Comparison of ENCODE assay signal across 13 cellular contexts in the genomic region with DNA sequence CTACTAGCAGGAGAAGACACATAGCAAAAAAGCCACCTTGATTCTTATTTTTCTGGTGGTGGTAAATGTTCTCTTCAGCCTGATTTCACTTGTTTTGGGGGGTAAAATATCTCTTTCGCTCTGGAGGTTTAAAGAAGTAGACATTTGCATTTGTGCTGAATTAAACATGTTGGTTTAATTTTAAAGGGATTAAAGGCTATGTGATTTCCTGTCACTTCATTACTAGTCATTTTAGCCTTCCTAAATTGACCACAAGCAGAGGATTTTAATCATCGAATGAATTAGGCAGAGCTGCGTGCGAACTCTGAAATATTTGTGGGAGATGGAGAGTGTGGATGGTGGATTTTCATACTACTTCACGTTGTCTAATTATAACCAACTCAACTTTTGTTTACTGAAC. TPM values are rescaled to one million over a fixed set of nuclear protein-coding genes. Genes with fewer than 3 reads are reported as not detected.
DNase-seq lines count a peak whose midpoint lies in the region; ATAC-seq and TF ChIP-seq lines count a peak whose summit lies in the region.
"Had no signal": no experiment of that assay in that cellular context is flagged by ENCODE, and none has a peak within 500 bp of the region (broad histone marks: within the 10 kb centered on the region; RNA-seq: fewer than 3 reads in every experiment).

No MANE protein-coding gene starts in this region.

- peaks cover 16% of the 10 kb centered on the region; the same call in 1 of the 2 replicates for H3K79me2 ChIP-seq in H9 (ENCODE audit: insufficient read depth, low read length)

- peak overlapping the region; percentile 67 for H3K4me3 Mint-ChIP-seq in activated CD4-positive, alpha-beta T cell treated with anti-CD3 and anti-CD28 coated beads, Interleukin-2, amount 10 ng/mL, durations not matched to agents 24 days and 14 days
- H3K4me3 Mint-ChIP-seq in H9 = no peak overlapping the region
- peak overlapping the region; percentile 51 for H3K4me3 Mint-ChIP-seq in activated T-helper 1 cell treated with anti-CD3 and anti-CD28 coated beads, Interleukin-12 subunit alpha, Interleukin-12 subunit beta, Interleukin-2, Interleukin-4 antibody, amounts not matched to agents 30 ng/mL and 10 ng/mL and 1 ng/mL, durations not matched to agents 14 hours and 24 hours and 36 hours
- peak overlapping the region in 9 of 10 donors; percentile 9 to 87 (median 34) for H3K4me3 Mint-ChIP-seq in naive thymus-derived CD4-positive, alpha-beta T cell
- H3K4me3 Mint-ChIP-seq: nephron progenitor cell had no signal

- no peaks in the 10 kb centered on the region; the same call in none of the 2 replicates for H3K27me3 ChIP-seq in H9 (ENCODE audit: insufficient read depth, low read length)
- no peaks in the 10 kb centered on the region for H3K27me3 ChIP-seq in naive thymus-derived CD4-positive, alpha-beta T cell (ENCODE audit: control insufficient read depth in 2 of 2, insufficient read depth in 2 of 2, low read length in 2 of 2)

- H3K9me3 ChIP-seq in H9 (ENCODE audit: control insufficient read depth, low read depth, low read length) = no peaks in the 10 kb centered on the region
- H3K9me3 ChIP-seq in naive thymus-derived CD4-positive, alpha-beta T cell (ENCODE audit: control insufficient read depth in 2 of 3, low read length in 3 of 3) = no peaks in the 10 kb centered on the region
- H3K9me3 ChIP-seq: thoracic aorta had no signal

- ATAC-seq in naive thymus-derived CD4-positive, alpha-beta T cell = no peak
- ATAC-seq in HG03469 (IDR thresholded peaks at IDR 0.05; ENCODE audit: unreplicated experiment) = no peak

- H3K36me3 Mint-ChIP-seq in activated CD4-positive, alpha-beta T cell treated with anti-CD3 and anti-CD28 coated beads, Interleukin-2, amount 10 ng/mL, durations not matched to agents 24 days and 14 days (ENCODE audit: low read depth) = peaks cover 12% of the 10 kb centered on the region
- H3K36me3 Mint-ChIP-seq in H9 (ENCODE audit: insufficient read depth in 1 of 3, low read depth in 3 of 3) = no peaks in the 10 kb centered on the region
- peaks cover 9% of the 10 kb centered on the region for H3K36me3 Mint-ChIP-seq in activated T-helper 1 cell treated with anti-CD3 and anti-CD28 coated beads, Interleukin-12 subunit alpha, Interleukin-12 subunit beta, Interleukin-2, Interleukin-4 antibody, amounts not matched to agents 30 ng/mL and 10 ng/mL and 1 ng/mL, durations not matched to agents 14 hours and 24 hours and 36 hours (ENCODE audit: low read depth)
- peaks cover 0 to 5% (median 4%) of the 10 kb centered on the region in 5 donors for H3K36me3 Mint-ChIP-seq in naive thymus-derived CD4-positive, alpha-beta T cell

- peaks cover 2% of the 10 kb centered on the region for H3K27me3 Mint-ChIP-seq in activated CD4-positive, alpha-beta T cell treated with anti-CD3 and anti-CD28 coated beads, Interleukin-2, amount 10 ng/mL, durations not matched to agents 24 days and 14 days
- H3K27me3 Mint-ChIP-seq in H9 (ENCODE audit: low read depth) = peaks cover 11% of the 10 kb centered on the region
- no peaks in the 10 kb centered on the region for H3K27me3 Mint-ChIP-seq in activated T-helper 1 cell treated with anti-CD3 and anti-CD28 coated beads, Interleukin-12 subunit alpha, Interleukin-12 subunit beta, Interleukin-2, Interleukin-4 antibody, amounts not matched to agents 30 ng/mL and 10 ng/mL and 1 ng/mL, durations not matched to agents 14 hours and 24 hours and 36 hours (ENCODE audit: insufficient read depth)
- peaks cover 0 to 7% (median 0%) of the 10 kb centered on the region in 5 donors for H3K27me3 Mint-ChIP-seq in naive thymus-derived CD4-positive, alpha-beta T cell

- no peak overlapping the region for H4K91ac ChIP-seq in H9 (ENCODE audit: insufficient read length, low read depth, low read length)

- intact Hi-C loops in activated CD4-positive, alpha-beta T cell treated with anti-CD3 and anti-CD28 coated beads, Interleukin-2, amount 10 ng/mL, durations not matched to agents 24 days and 14 days (cut with micrococcal nuclease) = loop anchor here (5.0 to 10.0 kb wide), 4 partner anchors 200 to 337 kb away; partner anchors contain the start of gene ZCCHC9
- intact Hi-C loops in activated T-helper 1 cell treated with anti-CD3 and anti-CD28 coated beads, Interleukin-12 subunit alpha, Interleukin-12 subunit beta, Interleukin-2, Interleukin-4 antibody, amounts not matched to agents 30 ng/mL and 10 ng/mL and 1 ng/mL, durations not matched to agents 14 hours and 24 hours and 36 hours (cut with micrococcal nuclease) = loop anchor here (5.0 kb wide), 1 partner anchor 332 kb away; no protein-coding TSS in a partner anchor
- intact Hi-C loops in naive thymus-derived CD4-positive, alpha-beta T cell (cut with micrococcal nuclease) = loop anchor here (5.0 to 10.0 kb wide), 2 partner anchors 127 to 200 kb away; no protein-coding TSS in a partner anchor

- H3K4me1 ChIP-seq in H9 (ENCODE audit: insufficient read depth, low read length) = peaks cover 5% of the 10 kb centered on the region; the same call in 1 of the 2 replicates
- H3K4me1 ChIP-seq in naive thymus-derived CD4-positive, alpha-beta T cell (ENCODE audit: control insufficient read depth in 2 of 2, insufficient read depth in 2 of 2, low read length in 2 of 2) = peaks cover 8 to 11% of the 10 kb centered on the region in 2 donors

- CTCF ChIA-PET in naive thymus-derived CD4-positive, alpha-beta T cell (lab: Charles Lee) = no interaction called here

- H2BK20ac ChIP-seq in H9 (ENCODE audit: low read depth, low read length, poor library complexity, severe bottlenecking) = no peak overlapping the region

- no peaks in the 10 kb centered on the region for H3K36me3 ChIP-seq in naive thymus-derived CD4-positive, alpha-beta T cell (ENCODE audit: control insufficient read depth in 2 of 3, insufficient read depth in 3 of 3, low read length in 3 of 3)
- H3K36me3 ChIP-seq: thoracic aorta had no signal

- H4K20me1 ChIP-seq in H9 (ENCODE audit: control insufficient read depth, insufficient read depth, insufficient read length) = no peaks in the 10 kb centered on the region

- H3K27ac ChIP-seq in H9 (ENCODE audit: insufficient read length, low read depth, low read length) = no peak overlapping the region
- no peak overlapping the region for H3K27ac ChIP-seq in naive thymus-derived CD4-positive, alpha-beta T cell (ENCODE audit: low read depth, low read length)

- peaks cover 11% of the 10 kb centered on the region for H3K23me2 ChIP-seq in H9 (ENCODE audit: insufficient read length, low read depth, low read length, poor library complexity, severe bottlenecking)

- no peak overlapping the region for H3K14ac ChIP-seq in H9 (ENCODE audit: insufficient read depth, low read length)

- H3K4me3 ChIP-seq in naive thymus-derived CD4-positive, alpha-beta T cell (ENCODE audit: low read length) = no peak overlapping the region
- H3K4me3 ChIP-seq: thoracic aorta had no signal

- DNase-seq in activated CD4-positive, alpha-beta T cell treated with anti-CD3 and anti-CD28 coated beads, Interleukin-2, amount 10 ng/mL, durations not matched to agents 24 days and 14 days = no peak
- DNase-seq in activated CD4-positive, alpha-beta T cell treated with anti-CD3 and anti-CD28 coated beads, Interleukin-2, amount 50 U/mL, for 4 hours = no peak
- DNase-seq in H9 = no peak
- no peak for DNase-seq in activated T-helper 1 cell treated with anti-CD3 and anti-CD28 coated beads, Interleukin-12 subunit alpha, Interleukin-12 subunit beta, Interleukin-2, Interleukin-4 antibody, amounts not matched to agents 30 ng/mL and 10 ng/mL and 1 ng/mL, durations not matched to agents 14 hours and 24 hours and 36 hours (ENCODE audit: low spot score)
- no peak for DNase-seq in naive thymus-derived CD4-positive, alpha-beta T cell
- no peak for DNase-seq in 8988T
- no peak for DNase-seq in NCI-H1048 (lab: John Stamatoyannopoulos, UW)
- DNase-seq: DMS153, NCI-H1436 treated with DMSO at 0.1 percent for 48 hours, NCI-H524, nephron progenitor cell had no signal

- H3K18ac ChIP-seq in H9 (ENCODE audit: insufficient read length, low read depth, low read length) = no peak overlapping the region

- no peak overlapping the region for H3T11ph ChIP-seq in H9 (ENCODE audit: low read length)

- no peaks in the 10 kb centered on the region for H3K79me1 ChIP-seq in H9 (ENCODE audit: insufficient read depth, low read depth, low read length, poor library complexity, severe bottlenecking)

- H3K9ac ChIP-seq in H9 (ENCODE audit: extremely low read depth, insufficient read length, low read length) = no peak overlapping the region

- WGBS in H9 (ENCODE audit: extremely low coverage, insufficient read length, low lambda C conversion rate) = no CpG with 5 or more reads among the region's 5 CpGs

- H3K4me1 Mint-ChIP-seq in activated CD4-positive, alpha-beta T cell treated with anti-CD3 and anti-CD28 coated beads, Interleukin-2, amount 10 ng/mL, durations not matched to agents 24 days and 14 days = peaks cover 38% of the 10 kb centered on the region
- peaks cover 38 to 44% of the 10 kb centered on the region in 2 experiments for H3K4me1 Mint-ChIP-seq in H9
- peaks cover 51% of the 10 kb centered on the region for H3K4me1 Mint-ChIP-seq in activated T-helper 1 cell treated with anti-CD3 and anti-CD28 coated beads, Interleukin-12 subunit alpha, Interleukin-12 subunit beta, Interleukin-2, Interleukin-4 antibody, amounts not matched to agents 30 ng/mL and 10 ng/mL and 1 ng/mL, durations not matched to agents 14 hours and 24 hours and 36 hours (ENCODE audit: low read depth)
- H3K4me1 Mint-ChIP-seq in naive thymus-derived CD4-positive, alpha-beta T cell = peaks cover 27 to 72% (median 59%) of the 10 kb centered on the region in 7 donors

- no peak overlapping the region for H3K23ac ChIP-seq in H9 (ENCODE audit: insufficient read length, low read depth, low read length)

- no peak overlapping the region for H2BK5ac ChIP-seq in H9 (ENCODE audit: insufficient read length, low read length)

- H2AFZ ChIP-seq in H9 (ENCODE audit: low read length) = no peak overlapping the region

- no peak overlapping the region for H2BK12ac ChIP-seq in H9 (ENCODE audit: insufficient read length, low read depth, low read length)

- H2BK120ac ChIP-seq in H9 (ENCODE audit: low read depth, low read length, poor library complexity, severe bottlenecking) = no peak overlapping the region

- TF ChIP-seq CTCF in H9 (conservative IDR thresholded peaks at IDR 0.05) = no peak

- no peak overlapping the region for H4K5ac ChIP-seq in H9 (ENCODE audit: insufficient read length, low read depth, low read length)

- H3K9me3 Mint-ChIP-seq in activated CD4-positive, alpha-beta T cell treated with anti-CD3 and anti-CD28 coated beads, Interleukin-2, amount 10 ng/mL, durations not matched to agents 24 days and 14 days = no peaks in the 10 kb centered on the region
- no peaks in the 10 kb centered on the region; a peak in 2 of 5 replicates for H3K9me3 Mint-ChIP-seq in H9
- H3K9me3 Mint-ChIP-seq in activated T-helper 1 cell treated with anti-CD3 and anti-CD28 coated beads, Interleukin-12 subunit alpha, Interleukin-12 subunit beta, Interleukin-2, Interleukin-4 antibody, amounts not matched to agents 30 ng/mL and 10 ng/mL and 1 ng/mL, durations not matched to agents 14 hours and 24 hours and 36 hours = no peaks in the 10 kb centered on the region
- H3K9me3 Mint-ChIP-seq in naive thymus-derived CD4-positive, alpha-beta T cell = no peaks in the 10 kb centered on the region
- H3K9me3 Mint-ChIP-seq: nephron progenitor cell had no signal

- H3K27ac Mint-ChIP-seq in activated CD4-positive, alpha-beta T cell treated with anti-CD3 and anti-CD28 coated beads, Interleukin-2, amount 10 ng/mL, durations not matched to agents 24 days and 14 days = peak overlapping the region; percentile 55
- peak overlapping the region in 2 of 3 experiments; percentile 41 to 59; a peak in 3 of 7 replicates for H3K27ac Mint-ChIP-seq in H9
- peak overlapping the region; percentile 63 for H3K27ac Mint-ChIP-seq in activated T-helper 1 cell treated with anti-CD3 and anti-CD28 coated beads, Interleukin-12 subunit alpha, Interleukin-12 subunit beta, Interleukin-2, Interleukin-4 antibody, amounts not matched to agents 30 ng/mL and 10 ng/mL and 1 ng/mL, durations not matched to agents 14 hours and 24 hours and 36 hours
- peak overlapping the region in 6 of 9 donors; percentile 9 to 74 (median 46) for H3K27ac Mint-ChIP-seq in naive thymus-derived CD4-positive, alpha-beta T cell
- H3K27ac Mint-ChIP-seq: nephron progenitor cell had no signal

- POLR2A ChIA-PET in naive thymus-derived CD4-positive, alpha-beta T cell (lab: Charles Lee) = no interaction called here

- H3K4me2 ChIP-seq in H9 (ENCODE audit: insufficient read depth, insufficient read length, low read length) = peak overlapping the region; percentile 26

- no peak overlapping the region for H4K8ac ChIP-seq in H9 (replicated peaks; ENCODE audit: insufficient read length, low read depth, low read length)

- no peak overlapping the region for H2AK5ac ChIP-seq in H9 (ENCODE audit: insufficient read length, low read length)

- no peak overlapping the region for H3K4ac ChIP-seq in H9 (ENCODE audit: low read depth, low read length)

- no peak overlapping the region for H2BK15ac ChIP-seq in H9 (ENCODE audit: low read depth, low read length)

- H3K56ac ChIP-seq in H9 (ENCODE audit: insufficient read length, low read depth, low read length) = no peak overlapping the region

RNA-seq across cellular contexts. Expression of gene RASGRF2, which starts 4.8 kb away (rescaled TPM):
- total RNA-seq in activated CD4-positive, alpha-beta T cell treated with anti-CD3 and anti-CD28 coated beads, Interleukin-2, amount 10 ng/mL, durations not matched to agents 24 days and 14 days = 21.1 and 22.0 TPM in 2 replicates
- 11.3 and 13.5 TPM in 2 replicates for total RNA-seq in H9 (2021)
- total RNA-seq in activated T-helper 1 cell treated with anti-CD3 and anti-CD28 coated beads, Interleukin-12 subunit alpha, Interleukin-12 subunit beta, Interleukin-2, Interleukin-4 antibody, amounts not matched to agents 30 ng/mL and 10 ng/mL and 1 ng/mL, durations not matched to agents 14 hours and 24 hours and 36 hours = 22.6 and 26.7 TPM in 2 replicates
- total RNA-seq in naive thymus-derived CD4-positive, alpha-beta T cell = 10 to 100 TPM; 11.2 to 55.2 (median 38.7) TPM
- polyA plus RNA-seq in naive thymus-derived CD4-positive, alpha-beta T cell = 10 to 100 TPM in 1 of 2 donors, 1 to 10 TPM in 1; 9.8 to 22.1 TPM

Comparison
In these comparisons a context has a peak if more than half of its experiments do, and no peak if none do; other contexts are left out.
1. H3K4me3 Mint-ChIP-seq: peak in activated CD4-positive, alpha-beta T cell treated with anti-CD3 and anti-CD28 coated beads, Interleukin-2, amount 10 ng/mL, durations not matched to agents 24 days and 14 days (single experiment), activated T-helper 1 cell treated with anti-CD3 and anti-CD28 coated beads, Interleukin-12 subunit alpha, Interleukin-12 subunit beta, Interleukin-2, Interleukin-4 antibody, amounts not matched to agents 30 ng/mL and 10 ng/mL and 1 ng/mL, durations not matched to agents 14 hours and 24 hours and 36 hours (single experiment) and naive thymus-derived CD4-positive, alpha-beta T cell (9 of 10); none in H9 (0 of 2).
2. Peak in every context shown above with its lines, with median percentiles within 50 percentile points of each other: H3K27ac Mint-ChIP-seq.